ENCODE assay signal across 28 cellular contexts in genomic region chr4:97504713-97505112, GRCh38.
"Had no signal": no experiment of that assay in that cellular context is flagged by ENCODE, and none has a peak within 500 bp of the region (broad histone marks: within the 10 kb centered on the region; RNA-seq: fewer than 3 reads in every experiment).

No MANE protein-coding gene starts in this region.

- H3K9me3 ChIP-seq: colonic mucosa, gastrocnemius medialis, mucosa of descending colon, ovary, prostate gland, sigmoid colon, upper lobe of right lung had no signal

- H3K4me3 ChIP-seq: colonic mucosa, gastrocnemius medialis, mucosa of descending colon, ovary, prostate gland, sigmoid colon, upper lobe of right lung had no signal

- DNase-seq: activated B cell treated with CpG ODN at 0.5 μM for 24 hours; activated naive CD4-positive, alpha-beta T cell; activated T-cell treated with anti-CD3 and anti-CD28 coated beads for 4 hours; activated T-cell treated with anti-CD3 and anti-CD28 coated beads, Interleukin-2, amount 50 U/mL, for 72 hours; cerebellar nuclear complex; colonic mucosa; effector CD8-positive, alpha-beta T cell; gastrocnemius medialis; glutamatergic neuron; left cardiac atrium; left ventricle myocardium superior; mucosa of descending colon; ovary; retina; sigmoid colon; small intestine; stimulated activated CD4-positive, alpha-beta T cell treated with anti-CD3 and anti-CD28 coated beads, Interleukin-1b, Interleukin-23, amount 100 ng/mL, for 48 hours; stimulated activated CD4-positive, alpha-beta T cell treated with anti-CD3 and anti-CD28 coated beads, Interleukin-4, amount 100 ng/mL, for 4 hours; stimulated activated CD8-positive, alpha-beta memory T cell treated with anti-CD3 and anti-CD28 coated beads, Interleukin-4, amount 100 ng/mL, for 48 hours; stimulated activated naive CD8-positive, alpha-beta T cell treated with anti-CD3 and anti-CD28 coated beads, Interleukin-15, amount 100 ng/mL, for 72 hours; substantia nigra; T-helper 2 cell; upper lobe of right lung had no signal

- H3K27ac Mint-ChIP-seq: activated B cell treated with CpG ODN at 0.5 μM for 24 hours; activated naive CD4-positive, alpha-beta T cell treated with anti-CD3 and anti-CD28 coated beads, Interleukin-2, amount 50 U/mL, for 72 hours; activated T-cell treated with anti-CD3 and anti-CD28 coated beads, Interleukin-2, amount 50 U/mL, for 72 hours; nephron; stimulated activated memory B cell treated with anti-CD40 and anti-IgM and Interleukin-4, amounts not matched to agents 10 μg/mL and 1 μg/mL and 100 μg/mL, for 72 hours; stimulated activated naive CD8-positive, alpha-beta T cell treated with anti-CD3 and anti-CD28 coated beads, Interleukin-15, amount 100 ng/mL, for 72 hours had no signal

- H3K36me3 Mint-ChIP-seq: activated naive CD4-positive, alpha-beta T cell treated with anti-CD3 and anti-CD28 coated beads, Interleukin-2, amount 50 U/mL, for 72 hours; stimulated activated memory B cell treated with anti-CD40 and anti-IgM and Interleukin-4, amounts not matched to agents 10 μg/mL and 1 μg/mL and 100 μg/mL, for 72 hours had no signal

- H3K36me3 ChIP-seq: colonic mucosa, gastrocnemius medialis, ovary, prostate gland, sigmoid colon, upper lobe of right lung had no signal

- H3K27me3 ChIP-seq: colonic mucosa, gastrocnemius medialis, ovary, sigmoid colon, upper lobe of right lung had no signal

- H3K4me3 Mint-ChIP-seq: activated B cell treated with CpG ODN at 0.5 μM for 24 hours; activated T-cell treated with anti-CD3 and anti-CD28 coated beads, Interleukin-2, amount 50 U/mL, for 72 hours; nephron; stimulated activated memory B cell treated with anti-CD40 and anti-IgM and Interleukin-4, amounts not matched to agents 10 μg/mL and 1 μg/mL and 100 μg/mL, for 72 hours; stimulated activated naive CD8-positive, alpha-beta T cell treated with anti-CD3 and anti-CD28 coated beads, Interleukin-15, amount 100 ng/mL, for 72 hours had no signal

- H3K4me1 ChIP-seq: colonic mucosa, gastrocnemius medialis, prostate gland, sigmoid colon, upper lobe of right lung had no signal

- H3K4me1 Mint-ChIP-seq: activated B cell treated with CpG ODN at 0.5 μM for 24 hours; nephron; stimulated activated memory B cell treated with anti-CD40 and anti-IgM and Interleukin-4, amounts not matched to agents 10 μg/mL and 1 μg/mL and 100 μg/mL, for 72 hours; stimulated activated naive CD8-positive, alpha-beta T cell treated with anti-CD3 and anti-CD28 coated beads, Interleukin-15, amount 100 ng/mL, for 72 hours had no signal

- FAIRE-seq: keratinocyte had no signal

- H3K27ac ChIP-seq: colonic mucosa, gastrocnemius medialis, ovary, prostate gland, sigmoid colon, upper lobe of right lung had no signal

- H3K27me3 Mint-ChIP-seq: activated B cell treated with CpG ODN at 0.5 μM for 24 hours; stimulated activated memory B cell treated with anti-CD40 and anti-IgM and Interleukin-4, amounts not matched to agents 10 μg/mL and 1 μg/mL and 100 μg/mL, for 72 hours; stimulated activated naive CD8-positive, alpha-beta T cell treated with anti-CD3 and anti-CD28 coated beads, Interleukin-15, amount 100 ng/mL, for 72 hours had no signal

- H3K9me3 Mint-ChIP-seq: activated naive CD4-positive, alpha-beta T cell treated with anti-CD3 and anti-CD28 coated beads, Interleukin-2, amount 50 U/mL, for 72 hours; nephron; stimulated activated memory B cell treated with anti-CD40 and anti-IgM and Interleukin-4, amounts not matched to agents 10 μg/mL and 1 μg/mL and 100 μg/mL, for 72 hours had no signal
